ENCODE assay signal across 19 cellular contexts in genomic region chr3:45170071-45170470, GRCh38. TPM values are rescaled to one million over a fixed set of nuclear protein-coding genes. Genes with fewer than 3 reads are reported as not detected.
A peak's percentile ranks its signal among the peaks of the same experiment; 100 is the strongest.
DNase-seq lines count a peak whose midpoint lies in the region; ATAC-seq and TF ChIP-seq lines count a peak whose summit lies in the region.
"Had no signal": no experiment of that assay in that cellular context is flagged by ENCODE, and none has a peak within 500 bp of the region (broad histone marks: within the 10 kb centered on the region; RNA-seq: fewer than 3 reads in every experiment).

No MANE protein-coding gene starts in this region.

- H3K27ac ChIP-seq in VCaP: peak overlapping the region; percentile 30
- peak overlapping the region; percentile 71 for H3K27ac ChIP-seq in left ventricle myocardium inferior (replicated peaks)
- H3K27ac ChIP-seq: stomach had no signal

- CTCF ChIA-PET in activated CD4-positive, alpha-beta memory T cell treated with anti-CD3 and anti-CD28 coated beads, Interleukin-2, amount 10 ng/mL, durations not matched to agents 7 days and 5 days (lab: Charles Lee): interaction anchor here (0.7 to 1.3 kb wide), 2 partner anchors 21 to 165 kb away, joined by 3 read pairs; no protein-coding TSS in a partner anchor

- POLR2A ChIA-PET in activated CD4-positive, alpha-beta memory T cell treated with anti-CD3 and anti-CD28 coated beads, Interleukin-2, amount 10 ng/mL, durations not matched to agents 7 days and 5 days (lab: Charles Lee): interaction anchor here (1.1 kb wide), 1 partner anchor 52 kb away, joined by 3 read pairs; no protein-coding TSS in a partner anchor

- TF ChIP-seq CTCF in VCaP (conservative IDR thresholded peaks at IDR 0.05): no peak
- no peak for TF ChIP-seq CTCF in left ventricle myocardium inferior (IDR thresholded peaks at IDR 0.05; ENCODE audit: borderline replicate concordance)

- H3K9me3 ChIP-seq in left ventricle myocardium inferior (replicated peaks): no peaks in the 10 kb centered on the region
- H3K9me3 ChIP-seq: stomach had no signal

- peaks cover 4% of the 10 kb centered on the region for H3K27me3 ChIP-seq in left ventricle myocardium inferior (ENCODE audit: low read depth)
- H3K27me3 ChIP-seq: stomach had no signal

- peaks cover 2% of the 10 kb centered on the region for H3K9me3 Mint-ChIP-seq in activated CD4-positive, alpha-beta memory T cell treated with anti-CD3 and anti-CD28 coated beads, Interleukin-2, amount 10 ng/mL, durations not matched to agents 7 days and 5 days

- H3K27ac Mint-ChIP-seq in activated CD4-positive, alpha-beta memory T cell treated with anti-CD3 and anti-CD28 coated beads, Interleukin-2, amount 10 ng/mL, durations not matched to agents 7 days and 5 days: no peak overlapping the region
- H3K27ac Mint-ChIP-seq: activated T-cell treated with anti-CD3 and anti-CD28 coated beads, Interleukin-2, amount 50 U/mL, for 72 hours had no signal

- no peak overlapping the region for H3K4me3 Mint-ChIP-seq in activated CD4-positive, alpha-beta memory T cell treated with anti-CD3 and anti-CD28 coated beads, Interleukin-2, amount 10 ng/mL, durations not matched to agents 7 days and 5 days
- H3K4me3 Mint-ChIP-seq: activated T-cell treated with anti-CD3 and anti-CD28 coated beads, Interleukin-2, amount 50 U/mL, for 72 hours; naive thymus-derived CD4-positive, alpha-beta T cell had no signal

- intact Hi-C loops in left ventricle myocardium inferior (cut with micrococcal nuclease): no loop called here

- peaks cover 9% of the 10 kb centered on the region for H3K36me3 Mint-ChIP-seq in activated CD4-positive, alpha-beta memory T cell treated with anti-CD3 and anti-CD28 coated beads, Interleukin-2, amount 10 ng/mL, durations not matched to agents 7 days and 5 days (ENCODE audit: low read depth)

- H3K4me3 ChIP-seq in left ventricle myocardium inferior: no peak overlapping the region
- H3K4me3 ChIP-seq: smooth muscle cell, stomach had no signal

- ATAC-seq in HG03378 (IDR thresholded peaks at IDR 0.05; ENCODE audit: unreplicated experiment) (no peak), HG02885 (IDR thresholded peaks at IDR 0.05; ENCODE audit: poor library complexity, unreplicated experiment) (no peak)
- ATAC-seq: activated T-cell treated with anti-CD3 and anti-CD28 coated beads, Interleukin-2, amount 50 U/mL, for 72 hours; naive thymus-derived CD4-positive, alpha-beta T cell had no signal

- H3K36me3 ChIP-seq in left ventricle myocardium inferior: no peaks in the 10 kb centered on the region
- H3K36me3 ChIP-seq: stomach had no signal

- peaks cover 25% of the 10 kb centered on the region for H3K4me1 ChIP-seq in left ventricle myocardium inferior

- H3K4me1 Mint-ChIP-seq in activated CD4-positive, alpha-beta memory T cell treated with anti-CD3 and anti-CD28 coated beads, Interleukin-2, amount 10 ng/mL, durations not matched to agents 7 days and 5 days: peaks cover 48% of the 10 kb centered on the region

- H3K27me3 Mint-ChIP-seq in activated CD4-positive, alpha-beta memory T cell treated with anti-CD3 and anti-CD28 coated beads, Interleukin-2, amount 10 ng/mL, durations not matched to agents 7 days and 5 days: no peaks in the 10 kb centered on the region

- DNase-seq in GM03348 (ENCODE audit: low spot score): peak; percentile 36
- DNase-seq in left ventricle myocardium inferior: peak; percentile 64
- DNase-seq in renal cortical epithelial cell (ENCODE audit: low read depth): peak; percentile 11
- no peak for DNase-seq in activated CD4-positive, alpha-beta memory T cell treated with anti-CD3 and anti-CD28 coated beads, Interleukin-2, amount 10 ng/mL, durations not matched to agents 7 days and 5 days
- DNase-seq in DMS53 (lab: John Stamatoyannopoulos, UW): no peak
- DNase-seq: activated CD4-positive, alpha-beta T cell treated with anti-CD3 and anti-CD28 coated beads for 48 hours; activated T-cell treated with anti-CD3 and anti-CD28 coated beads, Interleukin-2, amount 50 U/mL, for 72 hours; DMS79 treated with DMSO at 0.1 percent for 48 hours; H7; kidney; naive thymus-derived CD4-positive, alpha-beta T cell; NCI-H187 treated with DMSO at 0.1 percent for 48 hours; NCI-H526 treated with DMSO at 0.1 percent for 48 hours; RPMI8226; stomach had no signal

RNA-seq across cellular contexts. Expression of gene CDCP1, which starts 23.9 kb away (rescaled TPM):
- 0.25 TPM for total RNA-seq in left ventricle myocardium inferior
- 55.7 and 58.9 TPM in 2 replicates for total RNA-seq in renal cortical epithelial cell
- 1 to 10 TPM; 1.9 to 2.2 TPM for total RNA-seq in activated CD4-positive, alpha-beta memory T cell treated with anti-CD3 and anti-CD28 coated beads, Interleukin-2, amount 10 ng/mL, durations not matched to agents 7 days and 5 days

RNA-seq across cellular contexts. Expression of gene TMEM158, which starts 56.0 kb away (rescaled TPM):
- 0.60 TPM for total RNA-seq in left ventricle myocardium inferior
- total RNA-seq in renal cortical epithelial cell: 0.35 and 6.9 TPM in 2 replicates
- total RNA-seq in activated CD4-positive, alpha-beta memory T cell treated with anti-CD3 and anti-CD28 coated beads, Interleukin-2, amount 10 ng/mL, durations not matched to agents 7 days and 5 days: not detected
- total RNA-seq: activated T-cell treated with anti-CD3 and anti-CD28 coated beads, Interleukin-2, amount 50 U/mL, for 72 hours had no signal

Comparison
In these comparisons a context has a peak if more than half of its experiments do, and no peak if none do; other contexts are left out.
1. DNase-seq: peak in GM03348 (single experiment), left ventricle myocardium inferior (single experiment) and renal cortical epithelial cell (single experiment); none in activated CD4-positive, alpha-beta memory T cell treated with anti-CD3 and anti-CD28 coated beads, Interleukin-2, amount 10 ng/mL, durations not matched to agents 7 days and 5 days (single experiment) and DMS53 (single experiment).
2. RNA of gene CDCP1, which starts 23.9 kb away (total RNA-seq): 55.7 to 58.9 TPM in renal cortical epithelial cell; 1.9 to 2.2 TPM in activated CD4-positive, alpha-beta memory T cell treated with anti-CD3 and anti-CD28 coated beads, Interleukin-2, amount 10 ng/mL, durations not matched to agents 7 days and 5 days and 0.25 TPM in left ventricle myocardium inferior (single experiment); every median in the first group is over 10 times any median in the second.